ENCODE assay signal across 36 cellular contexts in genomic region chr6:27619436-27619835, GRCh38.
"Had no signal": no experiment of that assay in that cellular context is flagged by ENCODE, and none has a peak within 500 bp of the region (broad histone marks: within the 10 kb centered on the region; RNA-seq: fewer than 3 reads in every experiment).

No MANE protein-coding gene starts in this region.

- H3K9me3 Mint-ChIP-seq: activated B cell treated with CpG ODN at 0.5 μM for 24 hours; activated CD4-positive, alpha-beta memory T cell treated with anti-CD3 and anti-CD28 coated beads for 36 hours; activated CD4-positive, alpha-beta T cell treated with anti-CD3 and anti-CD28 coated beads, Interleukin-2, amount 10 ng/mL, durations not matched to agents 24 days and 14 days; activated CD8-positive, alpha-beta T cell treated with anti-CD3 and anti-CD28 coated beads for 36 hours; activated naive CD4-positive, alpha-beta T cell treated with anti-CD3 and anti-CD28 coated beads for 36 hours; activated naive CD4-positive, alpha-beta T cell treated with anti-CD3 and anti-CD28 coated beads, Interleukin-2, amount 50 U/mL, for 72 hours; activated T-cell treated with anti-CD3 and anti-CD28 coated beads, Interleukin-2, amount 50 U/mL, for 4 hours; activated T-cell treated with anti-CD3 and anti-CD28 coated beads, Interleukin-2, amount 50 U/mL, for 72 hours; activated T-helper 1 cell treated with anti-CD3 and anti-CD28 coated beads, Interleukin-12 subunit alpha, Interleukin-12 subunit beta, Interleukin-2, Interleukin-4 antibody, amounts not matched to agents 30 ng/mL and 10 ng/mL and 1 ng/mL, durations not matched to agents 14 hours and 24 hours and 36 hours; activated T-helper 17 cell treated with anti-CD3 and anti-CD28 coated beads, Interleukin-2, amount 50 U/mL, for 72 hours; T-helper 1 cell treated with Interleukin-12 subunit alpha and Interleukin-12 subunit beta and Interleukin-4 antibody, amounts not matched to agents 30 μg/mL and 1 μg/mL, for 36 hours; T-helper 2 cell treated with Interferon-gamma antibody and Interleukin-4, amounts not matched to agents 5 μg/mL and 100 μg/mL, for 36 hours had no signal

- H3K36me3 ChIP-seq: adrenal gland, brain microvascular endothelial cell, breast epithelium, WERI-Rb-1 had no signal

- H3K27me3 ChIP-seq: body of pancreas, brain microvascular endothelial cell had no signal

- H3K4me3 Mint-ChIP-seq: activated B cell treated with CpG ODN at 0.5 μM for 24 hours; activated CD4-positive, alpha-beta memory T cell treated with anti-CD3 and anti-CD28 coated beads for 36 hours; activated CD4-positive, alpha-beta T cell treated with anti-CD3 and anti-CD28 coated beads, Interleukin-2, amount 10 ng/mL, durations not matched to agents 24 days and 14 days; activated CD8-positive, alpha-beta T cell treated with anti-CD3 and anti-CD28 coated beads for 36 hours; activated naive CD4-positive, alpha-beta T cell treated with anti-CD3 and anti-CD28 coated beads for 36 hours; activated naive CD8-positive, alpha-beta T cell treated with anti-CD3 and anti-CD28 coated beads for 36 hours; activated T-cell treated with anti-CD3 and anti-CD28 coated beads, Interleukin-2, amount 50 U/mL, for 4 hours; activated T-cell treated with anti-CD3 and anti-CD28 coated beads, Interleukin-2, amount 50 U/mL, for 72 hours; activated T-helper 1 cell treated with anti-CD3 and anti-CD28 coated beads, Interleukin-12 subunit alpha, Interleukin-12 subunit beta, Interleukin-2, Interleukin-4 antibody, amounts not matched to agents 30 ng/mL and 10 ng/mL and 1 ng/mL, durations not matched to agents 14 hours and 24 hours and 36 hours; activated T-helper 17 cell treated with anti-CD3 and anti-CD28 coated beads, Interleukin-2, amount 50 U/mL, for 72 hours; T-helper 1 cell treated with Interleukin-12 subunit alpha and Interleukin-12 subunit beta and Interleukin-4 antibody, amounts not matched to agents 30 μg/mL and 1 μg/mL, for 36 hours; T-helper 2 cell treated with Interferon-gamma antibody and Interleukin-4, amounts not matched to agents 5 μg/mL and 100 μg/mL, for 36 hours had no signal

- DNase-seq: activated B cell treated with CpG ODN at 0.5 μM for 24 hours; activated CD4-positive, alpha-beta memory T cell treated with anti-CD3 and anti-CD28 coated beads for 36 hours; activated CD4-positive, alpha-beta T cell treated with anti-CD3 and anti-CD28 coated beads for 4 hours; activated CD4-positive, alpha-beta T cell treated with anti-CD3 and anti-CD28 coated beads, Interleukin-2, amount 10 ng/mL, durations not matched to agents 24 days and 14 days; activated CD4-positive, alpha-beta T cell treated with anti-CD3 and anti-CD28 coated beads, Interleukin-2, amount 50 U/mL, for 1 hour; activated CD4-positive, alpha-beta T cell treated with anti-CD3 and anti-CD28 coated beads, Interleukin-2, amount 50 U/mL, for 4 hours; activated CD4-positive, CD25-positive, alpha-beta regulatory T cell treated with anti-CD3 and anti-CD28 coated beads, Interleukin-2, amount 50 U/mL, for 72 hours; activated CD8-positive, alpha-beta memory T cell treated with anti-CD3 and anti-CD28 coated beads, Interleukin-2, amount 50 U/mL, for 4 hours; activated CD8-positive, alpha-beta T cell treated with anti-CD3 and anti-CD28 coated beads for 36 hours; activated effector memory CD4-positive, alpha-beta T cell treated with anti-CD3 and anti-CD28 coated beads, Interleukin-2, amount 50 U/mL, for 16 hours; activated gamma-delta T cell treated with Interleukin-2 at 50 U/mL for 16 hours; activated naive CD4-positive, alpha-beta T cell; activated naive CD4-positive, alpha-beta T cell treated with anti-CD3 and anti-CD28 coated beads for 36 hours; activated naive CD4-positive, alpha-beta T cell treated with anti-CD3 and anti-CD28 coated beads, Interleukin-2, amount 50 U/mL, for 16 hours; activated naive CD8-positive, alpha-beta T cell treated with anti-CD3 and anti-CD28 coated beads for 36 hours; activated T-cell treated with anti-CD3 and anti-CD28 coated beads for 4 hours; activated T-cell treated with anti-CD3 and anti-CD28 coated beads, Interleukin-2, amount 50 U/mL, for 1 hour; activated T-cell treated with anti-CD3 and anti-CD28 coated beads, Interleukin-2, amount 50 U/mL, for 4 hours; activated T-cell treated with anti-CD3 and anti-CD28 coated beads, Interleukin-2, amount 50 U/mL, for 72 hours; adrenal gland; amniotic stem cell; aorta; body of pancreas; brain microvascular endothelial cell; central memory CD4-positive, alpha-beta T cell; T-helper 1 cell; T-helper 2 cell; T-helper 9 cell; WERI-Rb-1 had no signal

- H3K36me3 Mint-ChIP-seq: activated CD4-positive, alpha-beta memory T cell treated with anti-CD3 and anti-CD28 coated beads for 36 hours had no signal

- H3K27ac ChIP-seq: adrenal gland, body of pancreas, brain microvascular endothelial cell, breast epithelium, WERI-Rb-1 had no signal

- H3K9me3 ChIP-seq: adrenal gland, body of pancreas, breast epithelium had no signal

- H3K27ac Mint-ChIP-seq: activated B cell treated with CpG ODN at 0.5 μM for 24 hours; activated CD4-positive, alpha-beta memory T cell treated with anti-CD3 and anti-CD28 coated beads for 36 hours; activated CD4-positive, alpha-beta T cell treated with anti-CD3 and anti-CD28 coated beads, Interleukin-2, amount 10 ng/mL, durations not matched to agents 24 days and 14 days; activated CD8-positive, alpha-beta T cell treated with anti-CD3 and anti-CD28 coated beads for 36 hours; activated naive CD4-positive, alpha-beta T cell treated with anti-CD3 and anti-CD28 coated beads for 36 hours; activated naive CD4-positive, alpha-beta T cell treated with anti-CD3 and anti-CD28 coated beads, Interleukin-2, amount 50 U/mL, for 72 hours; activated naive CD8-positive, alpha-beta T cell treated with anti-CD3 and anti-CD28 coated beads for 36 hours; activated T-cell treated with anti-CD3 and anti-CD28 coated beads, Interleukin-2, amount 50 U/mL, for 72 hours; activated T-helper 1 cell treated with anti-CD3 and anti-CD28 coated beads, Interleukin-12 subunit alpha, Interleukin-12 subunit beta, Interleukin-2, Interleukin-4 antibody, amounts not matched to agents 30 ng/mL and 10 ng/mL and 1 ng/mL, durations not matched to agents 14 hours and 24 hours and 36 hours; activated T-helper 17 cell treated with anti-CD3 and anti-CD28 coated beads, Interleukin-2, amount 50 U/mL, for 72 hours; T-helper 1 cell treated with Interleukin-12 subunit alpha and Interleukin-12 subunit beta and Interleukin-4 antibody, amounts not matched to agents 30 μg/mL and 1 μg/mL, for 36 hours; T-helper 2 cell treated with Interferon-gamma antibody and Interleukin-4, amounts not matched to agents 5 μg/mL and 100 μg/mL, for 36 hours had no signal

- H3K4me3 ChIP-seq: adrenal gland, body of pancreas, breast epithelium had no signal

- ATAC-seq: activated CD8-positive, alpha-beta T cell treated with anti-CD3 and anti-CD28 coated beads for 36 hours; activated naive CD4-positive, alpha-beta T cell treated with anti-CD3 and anti-CD28 coated beads, Interleukin-2, amount 50 U/mL, for 72 hours; activated T-cell treated with anti-CD3 and anti-CD28 coated beads, Interleukin-2, amount 50 U/mL, for 4 hours; activated T-cell treated with anti-CD3 and anti-CD28 coated beads, Interleukin-2, amount 50 U/mL, for 72 hours; activated T-helper 17 cell treated with anti-CD3 and anti-CD28 coated beads, Interleukin-2, amount 50 U/mL, for 72 hours; body of pancreas had no signal

- FAIRE-seq: astrocyte had no signal

- H3K4me1 ChIP-seq: breast epithelium had no signal
